28 cellular contexts compared by ENCODE assay signal in the genomic region with DNA sequence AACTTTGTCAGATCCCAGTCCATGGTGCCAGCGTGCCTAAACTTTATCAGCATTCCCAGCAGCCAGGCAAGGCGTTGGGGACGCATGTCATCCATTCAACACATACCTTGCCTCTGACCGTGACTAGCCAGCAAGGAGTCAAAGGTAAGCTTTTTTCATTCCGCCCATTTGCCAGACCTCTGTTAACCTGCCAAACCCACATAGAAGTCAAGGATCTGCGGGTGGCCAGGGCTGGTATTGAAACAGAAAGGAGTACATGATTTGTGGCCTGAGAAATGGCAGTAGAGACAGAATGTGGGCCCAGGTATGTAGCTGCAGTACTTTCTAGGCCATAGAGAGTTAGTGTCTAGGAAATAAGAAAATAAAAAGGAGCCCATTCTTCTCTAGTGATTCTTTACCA.
"Had no signal": no experiment of that assay in that cellular context is flagged by ENCODE, and none has a peak within 500 bp of the region (broad histone marks: within the 10 kb centered on the region; RNA-seq: fewer than 3 reads in every experiment).

No MANE protein-coding gene starts in this region.

- DNase-seq: activated CD4-positive, alpha-beta T cell treated with anti-CD3 and anti-CD28 coated beads, Interleukin-2, amount 10 ng/mL, durations not matched to agents 24 days and 14 days; activated CD4-positive, alpha-beta T cell treated with anti-CD3 and anti-CD28 coated beads, Interleukin-2, amount 50 U/mL, for 4 hours; activated CD8-positive, alpha-beta T cell treated with anti-CD3 and anti-CD28 coated beads for 36 hours; activated effector memory CD4-positive, alpha-beta T cell treated with anti-CD3 and anti-CD28 coated beads, Interleukin-2, amount 50 U/mL, for 16 hours; activated naive CD4-positive, alpha-beta T cell; activated naive CD8-positive, alpha-beta T cell treated with anti-CD3 and anti-CD28 coated beads, Interleukin-2, amount 10 ng/mL, durations not matched to agents 7 days and 5 days; activated T-cell treated with anti-CD3 and anti-CD28 coated beads, Interleukin-2, amount 50 U/mL, for 1 hour; activated T-cell treated with anti-CD3 and anti-CD28 coated beads, Interleukin-2, amount 50 U/mL, for 72 hours; amygdala; central memory CD4-positive, alpha-beta T cell; Kasumi-1; KBM-7; MG63; NCI-H1048; NCI-H1105 treated with DMSO at 0.1 percent for 48 hours; NCI-H1436; NCI-H1694; NCI-H1930; NCI-H345; NCI-H524 treated with DMSO at 0.1 percent for 48 hours; NK-92 treated with Interleukin-12 subunit alpha and Interleukin-12 subunit beta, amount 100 ng/mL, for 24 hours; PC-3; Peyer's patch; SIG-M5; T1000 had no signal

- H3K27me3 ChIP-seq: MG63, Peyer's patch had no signal

- H3K36me3 ChIP-seq: Peyer's patch had no signal

- H3K9me3 ChIP-seq: MG63, Peyer's patch had no signal

- H3K4me1 ChIP-seq: Peyer's patch had no signal

- H3K27ac ChIP-seq: Peyer's patch, RWPE1 had no signal

- ATAC-seq: activated CD8-positive, alpha-beta T cell treated with anti-CD3 and anti-CD28 coated beads for 36 hours; activated T-cell treated with anti-CD3 and anti-CD28 coated beads, Interleukin-2, amount 50 U/mL, for 72 hours; activated T-helper 17 cell treated with anti-CD3 and anti-CD28 coated beads, Interleukin-2, amount 50 U/mL, for 72 hours; PC-3; Right ventricle myocardium inferior had no signal

- H3K4me3 ChIP-seq: MG63, Peyer's patch had no signal
